Comparison of ENCODE assay signal across 8 cellular contexts in genomic region chr6:90297124-90297865, GRCh38. TPM values are rescaled to one million over a fixed set of nuclear protein-coding genes. Genes with fewer than 3 reads are reported as not detected.
DNase-seq lines count a peak whose midpoint lies in the region; ATAC-seq and TF ChIP-seq lines count a peak whose summit lies in the region.

No MANE protein-coding gene starts in this region.

- H3K36me3 ChIP-seq in BE2C, result no peaks in the 10 kb centered on the region
- no peaks in the 10 kb centered on the region for H3K36me3 ChIP-seq in Karpas-422 (ENCODE audit: insufficient read depth, low read length)
- H3K36me3 ChIP-seq in naive thymus-derived CD4-positive, alpha-beta T cell (ENCODE audit: control insufficient read depth in 2 of 3, insufficient read depth in 3 of 3, low read length in 3 of 3), result peaks cover 0 to 14% (median 0%) of the 10 kb centered on the region in 3 experiments

- no peaks in the 10 kb centered on the region for H3K4me1 ChIP-seq in BE2C
- H3K4me1 ChIP-seq in Karpas-422 (ENCODE audit: low read length), result peaks cover 22% of the 10 kb centered on the region
- peaks cover 7 to 19% of the 10 kb centered on the region in 2 donors for H3K4me1 ChIP-seq in naive thymus-derived CD4-positive, alpha-beta T cell (ENCODE audit: control insufficient read depth in 2 of 2, insufficient read depth in 2 of 2, low read length in 2 of 2)

- POLR2A ChIA-PET in naive thymus-derived CD4-positive, alpha-beta T cell (lab: Charles Lee), result interaction anchor here (0.6 to 6.3 kb wide), 11 partner anchors 11 to 286 kb away, joined by 3 to 81 read pairs (median 4); no protein-coding TSS in a partner anchor

- H3K36me3 Mint-ChIP-seq in naive thymus-derived CD4-positive, alpha-beta T cell, result peaks cover 0 to 9% (median 0%) of the 10 kb centered on the region in 5 donors

- intact Hi-C loops in naive thymus-derived CD4-positive, alpha-beta T cell (cut with micrococcal nuclease), result loop anchor here (2.0 to 5.0 kb wide), 6 partner anchors 55 to 1216 kb away; partner anchors contain the start of genes CASP8AP2 (in 2 of the 2), MAP3K7 (in 1 of the 2) and PNRC1 (in 1 of the 2)

- peak overlapping the region; percentile 55 for H2AFZ ChIP-seq in Karpas-422 (ENCODE audit: low read length)

- H3K9me3 ChIP-seq in BE2C (no peaks in the 10 kb centered on the region), Karpas-422 (ENCODE audit: low read length) (no peaks in the 10 kb centered on the region)
- H3K9me3 ChIP-seq in naive thymus-derived CD4-positive, alpha-beta T cell (ENCODE audit: control insufficient read depth in 2 of 3, low read length in 3 of 3), result no peaks in the 10 kb centered on the region

- H3K27ac ChIP-seq in Karpas-422 (ENCODE audit: low read length) (no peak overlapping the region), cingulate gyrus (ENCODE audit: low read depth, low read length) (peak overlapping the region; percentile 93)
- H3K27ac ChIP-seq in naive thymus-derived CD4-positive, alpha-beta T cell (ENCODE audit: low read depth, low read length), result peak overlapping the region; percentile 87

- no peak for ATAC-seq in naive thymus-derived CD4-positive, alpha-beta T cell
- ATAC-seq in GM19467 (IDR thresholded peaks at IDR 0.05; ENCODE audit: unreplicated experiment), result no peak
- no peak for ATAC-seq in GM18517 (IDR thresholded peaks at IDR 0.05; ENCODE audit: unreplicated experiment)

- no peaks in the 10 kb centered on the region for H4K20me1 ChIP-seq in Karpas-422 (ENCODE audit: insufficient read depth, low read depth, low read length)

- DNase-seq in BE2C, result peak; percentile 12
- no peak for DNase-seq in Karpas-422
- peak in 1 of 9 donors; percentile 41 for DNase-seq in naive thymus-derived CD4-positive, alpha-beta T cell
- DNase-seq in MV-4-11 (lab: John Stamatoyannopoulos, UW), result no peak
- no peak for DNase-seq in KG1 (lab: John Stamatoyannopoulos, UW)

- CTCF ChIA-PET in naive thymus-derived CD4-positive, alpha-beta T cell (lab: Charles Lee), result interaction anchor here (0.7 to 2.3 kb wide), 4 partner anchors 96 to 367 kb away, joined by 3 to 8 read pairs (median 4); no protein-coding TSS in a partner anchor

- H3K4me3 Mint-ChIP-seq in naive thymus-derived CD4-positive, alpha-beta T cell, result peak overlapping the region; percentile 57 to 92 (median 79)

- H3K27ac Mint-ChIP-seq in naive thymus-derived CD4-positive, alpha-beta T cell, result peak overlapping the region; percentile 16 to 100 (median 91)

- H3K9ac ChIP-seq in Karpas-422 (ENCODE audit: low read length), result peak overlapping the region; percentile 59; the same call in 1 of the 2 replicates

- peaks cover 0 to 37% (median 0%) of the 10 kb centered on the region in 5 donors for H3K27me3 Mint-ChIP-seq in naive thymus-derived CD4-positive, alpha-beta T cell

- H3K4me3 ChIP-seq in BE2C (ENCODE audit: low read depth, low read length) (peak overlapping the region; percentile 38; the same call in 1 of the 2 replicates), Karpas-422 (ENCODE audit: low read length) (peak overlapping the region; percentile 67)
- no peak overlapping the region for H3K4me3 ChIP-seq in naive thymus-derived CD4-positive, alpha-beta T cell (ENCODE audit: low read length)

- no peak for TF ChIP-seq CTCF in BE2C (IDR thresholded peaks at IDR 0.05; ENCODE audit: low read depth, low read length)

- H3K27me3 ChIP-seq in BE2C (peaks cover 83% of the 10 kb centered on the region), Karpas-422 (ENCODE audit: low read length) (peaks cover 3% of the 10 kb centered on the region; the same call in 1 of the 2 replicates)
- no peaks in the 10 kb centered on the region for H3K27me3 ChIP-seq in naive thymus-derived CD4-positive, alpha-beta T cell (ENCODE audit: control insufficient read depth in 2 of 2, insufficient read depth in 2 of 2, low read length in 2 of 2)

- peak overlapping the region; percentile 78 for H3K4me2 ChIP-seq in Karpas-422 (ENCODE audit: low read depth, low read length, poor library complexity, severe bottlenecking)

- no peaks in the 10 kb centered on the region for H3K79me2 ChIP-seq in Karpas-422 (ENCODE audit: low read length)

- H3K9me3 Mint-ChIP-seq in naive thymus-derived CD4-positive, alpha-beta T cell, result peaks cover 0 to 3% (median 0%) of the 10 kb centered on the region in 11 donors

- peaks cover 1 to 47% (median 35%) of the 10 kb centered on the region in 7 donors for H3K4me1 Mint-ChIP-seq in naive thymus-derived CD4-positive, alpha-beta T cell

- H3K9me2 ChIP-seq in Karpas-422 (replicated peaks; ENCODE audit: insufficient read depth, low read length), result no peaks in the 10 kb centered on the region

RNA-seq across cellular contexts. Expression of gene BACH2, which starts 0.7 kb away (rescaled TPM):
- 0.14 TPM for polyA plus RNA-seq in BE2C (2012; ENCODE audit: insufficient read depth, insufficient read length, low read depth)
- 1.4 and 3.2 TPM in 2 replicates for total RNA-seq in Karpas-422 (2014; rRNA removed; shearing (Covaris generic); ENCODE audit: low replicate concordance)
- total RNA-seq in naive thymus-derived CD4-positive, alpha-beta T cell, result 100 to 1,000 TPM in 4 of 5 experiments, 10 to 100 TPM in 1; 33.0 to 193 (median 133) TPM
- 10 to 100 TPM; 24.8 to 26.5 TPM for polyA plus RNA-seq in naive thymus-derived CD4-positive, alpha-beta T cell
